Comparison of ENCODE assay signal across 8 cellular contexts in genomic region chr6:27146706-27147507, GRCh38.
DNase-seq lines count a peak whose midpoint lies in the region; ATAC-seq, FAIRE-seq and TF ChIP-seq lines count a peak whose summit lies in the region.

No MANE protein-coding gene starts in this region.

- DNase-seq in AG10803 (ENCODE audit: low read depth) (peak; percentile 100), NCI-H2196 (lab: John Stamatoyannopoulos, UW; ENCODE audit: unreplicated experiment) (peak; percentile 96), cerebellar cortex (ENCODE audit: low spot score) (peak; percentile 95), smooth muscle cell of the brain vasculature (ENCODE audit: low read depth, low spot score) (peak; percentile 95)

- ATAC-seq in GM18907 (IDR thresholded peaks at IDR 0.05; ENCODE audit: unreplicated experiment): peak; percentile 76
- peak; percentile 69 for ATAC-seq in HG03108 (IDR thresholded peaks at IDR 0.05; ENCODE audit: unreplicated experiment)

- H3K4me3 ChIP-seq in AG10803 (ENCODE audit: low read length) (peak overlapping the region; percentile 83), WI38 (ENCODE audit: low read depth, low read length) (peak overlapping the region; percentile 73)

- peak; percentile 85 for FAIRE-seq in islet of Langerhans (lab: Jason Lieb, UNC)

- no peak for TF ChIP-seq CTCF in AG10803 (conservative IDR thresholded peaks at IDR 0.05; ENCODE audit: low read length)
- TF ChIP-seq CTCF in WI38 (IDR thresholded peaks at IDR 0.05; ENCODE audit: low read depth, low read length): no peak

Comparison
In these comparisons a context has a peak if more than half of its experiments do, and no peak if none do; other contexts are left out.
1. Peak in every context shown above with its lines: DNase-seq, ATAC-seq and H3K4me3 ChIP-seq.